Comparison of ENCODE assay signal across 10 cellular contexts in genomic region chr7:157292258-157292657, GRCh38.
"Had no signal": no experiment of that assay in that cellular context is flagged by ENCODE, and none has a peak within 500 bp of the region (broad histone marks: within the 10 kb centered on the region; RNA-seq: fewer than 3 reads in every experiment).

No MANE protein-coding gene starts in this region.

- H2AFZ ChIP-seq: parathyroid adenoma had no signal

- FAIRE-seq: frontal cortex had no signal

- H3K36me3 ChIP-seq: left lung had no signal

- H3K9ac ChIP-seq: parathyroid adenoma had no signal

- ATAC-seq: activated CD8-positive, alpha-beta T cell treated with anti-CD3 and anti-CD28 coated beads for 36 hours had no signal

- H3K27ac ChIP-seq: dorsolateral prefrontal cortex, left lung, parathyroid adenoma had no signal

- H3K4me1 ChIP-seq: left lung, parathyroid adenoma had no signal

- H3K9me3 ChIP-seq: left lung had no signal

- H3K4me3 ChIP-seq: dorsolateral prefrontal cortex, left lung had no signal

- H3K27me3 ChIP-seq: dorsolateral prefrontal cortex had no signal

- DNase-seq: activated CD4-positive, alpha-beta T cell treated with anti-CD3 and anti-CD28 coated beads for 1 hour; activated CD8-positive, alpha-beta memory T cell treated with anti-CD3 and anti-CD28 coated beads, Interleukin-2, amount 50 U/mL, for 4 hours; activated CD8-positive, alpha-beta T cell treated with anti-CD3 and anti-CD28 coated beads for 36 hours; activated naive CD4-positive, alpha-beta T cell; aorta; dorsolateral prefrontal cortex; mesenchymal stem cell had no signal

- H3K79me2 ChIP-seq: parathyroid adenoma had no signal
